1 cellular context compared by ENCODE assay signal in genomic region chr10:7417103-7417623, GRCh38.
TF ChIP-seq lines count a peak whose summit lies in the region.

No MANE protein-coding gene starts in this region.

TF ChIP-seq in K562, 482 proteins besides CTCF, POLR2A, EP300 and RAD21 (continued from another document):
- TF ChIP-seq, protein P1, sequence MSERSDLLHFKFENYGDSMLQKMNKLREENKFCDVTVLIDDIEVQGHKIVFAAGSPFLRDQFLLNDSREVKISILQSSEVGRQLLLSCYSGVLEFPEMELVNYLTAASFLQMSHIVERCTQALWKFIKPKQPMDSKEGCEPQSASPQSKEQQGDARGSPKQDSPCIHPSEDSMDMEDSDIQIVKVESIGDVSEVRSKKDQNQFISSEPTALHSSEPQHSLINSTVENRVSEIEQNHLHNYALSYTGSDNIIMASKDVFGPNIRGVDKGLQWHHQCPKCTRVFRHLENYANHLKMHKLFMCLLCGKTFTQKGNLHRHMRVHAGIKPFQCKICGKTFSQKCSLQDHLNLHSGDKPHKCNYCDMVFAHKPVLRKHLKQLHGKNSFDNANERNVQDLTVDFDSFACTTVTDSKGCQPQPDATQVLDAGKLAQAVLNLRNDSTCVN (CRISPR knock-in tag; IDR thresholded peaks at IDR 0.05): no peak
- TF ChIP-seq ARID3A (IDR thresholded peaks at IDR 0.05; ENCODE audit: borderline replicate concordance, low read depth, low read length) (0 out of 2 replicates have a peak, but pooled peaks have one; percentile 27), TAF7 (tag; IDR thresholded peaks at IDR 0.05) (no peak), DACH1 (IDR thresholded peaks at IDR 0.05; ENCODE audit: partially characterized antibody) (no peak), TAF9B (IDR thresholded peaks at IDR 0.05; ENCODE audit: partially characterized antibody) (no peak), NFIX (CRISPR knock-in tag; IDR thresholded peaks at IDR 0.05; ENCODE audit: low read depth) (no peak), MEIS2 (IDR thresholded peaks at IDR 0.05; ENCODE audit: partially characterized antibody) (peak; percentile 54), ZBTB40 (IDR thresholded peaks at IDR 0.05) (peak; percentile 52; the same call in 1 of the 2 replicates), ZBTB40 (CRISPR knock-in tag; IDR thresholded peaks at IDR 0.05) (no peak), SMC3 (conservative IDR thresholded peaks at IDR 0.05; ENCODE audit: insufficient read depth, low read depth, low read length) (0 out of 2 replicates have a peak, but pooled peaks have one; percentile 23), ZBTB49 (CRISPR knock-in tag; IDR thresholded peaks at IDR 0.05; ENCODE audit: borderline replicate concordance) (no peak), PBX2 (CRISPR knock-in tag; IDR thresholded peaks at IDR 0.05; ENCODE audit: low read depth) (no peak), PBX2 (tag; conservative IDR thresholded peaks at IDR 0.05; ENCODE audit: low read depth) (peak; percentile 63; the same call in 1 of the 2 replicates), DEAF1 (CRISPR knock-in tag; IDR thresholded peaks at IDR 0.05) (peak; percentile 67)
- TF ChIP-seq, protein P2, sequence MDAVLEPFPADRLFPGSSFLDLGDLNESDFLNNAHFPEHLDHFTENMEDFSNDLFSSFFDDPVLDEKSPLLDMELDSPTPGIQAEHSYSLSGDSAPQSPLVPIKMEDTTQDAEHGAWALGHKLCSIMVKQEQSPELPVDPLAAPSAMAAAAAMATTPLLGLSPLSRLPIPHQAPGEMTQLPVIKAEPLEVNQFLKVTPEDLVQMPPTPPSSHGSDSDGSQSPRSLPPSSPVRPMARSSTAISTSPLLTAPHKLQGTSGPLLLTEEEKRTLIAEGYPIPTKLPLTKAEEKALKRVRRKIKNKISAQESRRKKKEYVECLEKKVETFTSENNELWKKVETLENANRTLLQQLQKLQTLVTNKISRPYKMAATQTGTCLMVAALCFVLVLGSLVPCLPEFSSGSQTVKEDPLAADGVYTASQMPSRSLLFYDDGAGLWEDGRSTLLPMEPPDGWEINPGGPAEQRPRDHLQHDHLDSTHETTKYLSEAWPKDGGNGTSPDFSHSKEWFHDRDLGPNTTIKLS (IDR thresholded peaks at IDR 0.05; ENCODE audit: borderline replicate concordance, low read depth): no peak
